1 cellular context compared by ENCODE assay signal in genomic region chr21:44300262-44300959, GRCh38.
TF ChIP-seq lines count a peak whose summit lies in the region.

No MANE protein-coding gene starts in this region.

TF ChIP-seq in HepG2, 621 proteins besides CTCF, POLR2A, EP300 and RAD21 (continued from another document and continues in another):
- no peak for TF ChIP-seq CREM (IDR thresholded peaks at IDR 0.05)
- TF ChIP-seq CREM (CRISPR knock-in tag; IDR thresholded peaks at IDR 0.05): no peak
- no peak for TF ChIP-seq EHMT2 (IDR thresholded peaks at IDR 0.05; ENCODE audit: borderline replicate concordance, low read depth, low read length)
- no peak for TF ChIP-seq MEIS1 (CRISPR knock-in tag; IDR thresholded peaks at IDR 0.05; ENCODE audit: borderline replicate concordance)
- no peak for TF ChIP-seq ZNF777 (CRISPR knock-in tag; IDR thresholded peaks at IDR 0.05)
- TF ChIP-seq KAT7 (CRISPR knock-in tag; IDR thresholded peaks at IDR 0.05; ENCODE audit: borderline replicate concordance): no peak
- TF ChIP-seq KDM2A (CRISPR knock-in tag; IDR thresholded peaks at IDR 0.05; ENCODE audit: borderline replicate concordance, low read depth): peak; percentile 32; the same call in 1 of the 2 replicates
- no peak for TF ChIP-seq ZNF20 (CRISPR knock-in tag; IDR thresholded peaks at IDR 0.05)
- no peak for TF ChIP-seq ZNF652 (CRISPR knock-in tag; IDR thresholded peaks at IDR 0.05; ENCODE audit: borderline replicate concordance, low read depth)
- TF ChIP-seq HNF1B (CRISPR knock-in tag; IDR thresholded peaks at IDR 0.05): no peak
- no peak for TF ChIP-seq NPAS2 (CRISPR knock-in tag; IDR thresholded peaks at IDR 0.05; ENCODE audit: borderline replicate concordance)
- TF ChIP-seq ZNF34 (CRISPR knock-in tag; IDR thresholded peaks at IDR 0.05; ENCODE audit: borderline replicate concordance): no peak
- no peak for TF ChIP-seq ZNF292 (CRISPR knock-in tag; IDR thresholded peaks at IDR 0.05; ENCODE audit: borderline replicate concordance, low read depth)
- TF ChIP-seq DPF2 (CRISPR knock-in tag; IDR thresholded peaks at IDR 0.05; ENCODE audit: borderline replicate concordance, low read depth): no peak
- TF ChIP-seq ZNF850 (CRISPR knock-in tag; conservative IDR thresholded peaks at IDR 0.05): no peak
- no peak for TF ChIP-seq RFX5 (IDR thresholded peaks at IDR 0.05; ENCODE audit: low read depth, low read length)
- no peak for TF ChIP-seq KLF13 (CRISPR knock-in tag; IDR thresholded peaks at IDR 0.05)
- TF ChIP-seq GABPA (IDR thresholded peaks at IDR 0.05; ENCODE audit: low read depth, low read length): no peak
- TF ChIP-seq GABPA (CRISPR knock-in tag; IDR thresholded peaks at IDR 0.05; ENCODE audit: low read depth): no peak
- no peak; the same call in 1 of the 2 replicates for TF ChIP-seq SKIL (CRISPR knock-in tag; IDR thresholded peaks at IDR 0.05; ENCODE audit: borderline replicate concordance)
- TF ChIP-seq ZNF691 (CRISPR knock-in tag; IDR thresholded peaks at IDR 0.05; ENCODE audit: borderline replicate concordance, low read depth): no peak
- no peak for TF ChIP-seq ZNF496 (CRISPR knock-in tag; IDR thresholded peaks at IDR 0.05; ENCODE audit: insufficient replicate concordance)
- no peak for TF ChIP-seq SIX4 (CRISPR knock-in tag; IDR thresholded peaks at IDR 0.05)
- no peak for TF ChIP-seq HIC2 (CRISPR knock-in tag; IDR thresholded peaks at IDR 0.05; ENCODE audit: low read depth)
- TF ChIP-seq ZBTB33 (CRISPR knock-in tag; IDR thresholded peaks at IDR 0.05): no peak
- no peak for TF ChIP-seq SMARCE1 (IDR thresholded peaks at IDR 0.05; ENCODE audit: borderline replicate concordance)
- TF ChIP-seq ZNF30 (CRISPR knock-in tag; IDR thresholded peaks at IDR 0.05): no peak
- TF ChIP-seq IKZF4 (CRISPR knock-in tag; IDR thresholded peaks at IDR 0.05; ENCODE audit: borderline replicate concordance, low read depth, not compliant biosample characterization): no peak
- TF ChIP-seq KDM4B (CRISPR knock-in tag; IDR thresholded peaks at IDR 0.05): no peak
- TF ChIP-seq ZNF609 (CRISPR knock-in tag; IDR thresholded peaks at IDR 0.05; ENCODE audit: borderline replicate concordance): no peak
- TF ChIP-seq ATM (IDR thresholded peaks at IDR 0.05; ENCODE audit: borderline replicate concordance): no peak
- no peak for TF ChIP-seq BRD4 (CRISPR knock-in tag; IDR thresholded peaks at IDR 0.05)
- TF ChIP-seq ESRRA (CRISPR knock-in tag; IDR thresholded peaks at IDR 0.05; ENCODE audit: low read depth): no peak
- TF ChIP-seq PHF21A (CRISPR knock-in tag; IDR thresholded peaks at IDR 0.05): no peak
- TF ChIP-seq KLF15 (CRISPR knock-in tag; IDR thresholded peaks at IDR 0.05; ENCODE audit: borderline replicate concordance): no peak
- TF ChIP-seq ZFY (CRISPR knock-in tag; IDR thresholded peaks at IDR 0.05): peak; percentile 49; the same call in 1 of the 2 replicates
- TF ChIP-seq TCF7 (IDR thresholded peaks at IDR 0.05; ENCODE audit: low read depth): no peak
- TF ChIP-seq USF2 (IDR thresholded peaks at IDR 0.05; ENCODE audit: low read depth, low read length): no peak
- TF ChIP-seq USF2 (CRISPR knock-in tag; IDR thresholded peaks at IDR 0.05; ENCODE audit: borderline replicate concordance): no peak
- peak; percentile 73 for TF ChIP-seq HNRNPK (IDR thresholded peaks at IDR 0.05; ENCODE audit: low read depth, low read length, poor library complexity, severe bottlenecking)
- TF ChIP-seq NFE2L1 (CRISPR knock-in tag; IDR thresholded peaks at IDR 0.05; ENCODE audit: borderline replicate concordance): no peak
- no peak for TF ChIP-seq NFIC (IDR thresholded peaks at IDR 0.05; ENCODE audit: low read length)
- no peak for TF ChIP-seq ZNF800 (CRISPR knock-in tag; IDR thresholded peaks at IDR 0.05)
- TF ChIP-seq THAP7 (CRISPR knock-in tag; IDR thresholded peaks at IDR 0.05): no peak
- peak; percentile 19 for TF ChIP-seq RBM22 (optimal IDR thresholded peaks at IDR 0.05; ENCODE audit: low read length)
- peak; percentile 61; the same call in 1 of the 2 replicates for TF ChIP-seq ETV5 (CRISPR knock-in tag; IDR thresholded peaks at IDR 0.05; ENCODE audit: borderline replicate concordance)
- no peak for TF ChIP-seq ARNT2 (CRISPR knock-in tag; IDR thresholded peaks at IDR 0.05; ENCODE audit: low read depth)
- TF ChIP-seq ZSCAN21 (CRISPR knock-in tag; IDR thresholded peaks at IDR 0.05; ENCODE audit: borderline replicate concordance): no peak
- 0 out of 2 replicates have a peak, but pooled peaks have one; percentile 16 for TF ChIP-seq ZBTB38 (CRISPR knock-in tag; IDR thresholded peaks at IDR 0.05)
- TF ChIP-seq HOXA7 (CRISPR knock-in tag; IDR thresholded peaks at IDR 0.05): no peak
- no peak for TF ChIP-seq TOPORS (CRISPR knock-in tag; IDR thresholded peaks at IDR 0.05)
- TF ChIP-seq PRPF4 (IDR thresholded peaks at IDR 0.05; ENCODE audit: low read depth, low read length, poor library complexity, severe bottlenecking): no peak
- TF ChIP-seq ZNF160 (CRISPR knock-in tag; IDR thresholded peaks at IDR 0.05): no peak
